8 cellular contexts compared by ENCODE assay signal in genomic region chr6:71288228-71289038, GRCh38. TPM values are rescaled to one million over a fixed set of nuclear protein-coding genes. Genes with fewer than 3 reads are reported as not detected.
DNase-seq lines count a peak whose midpoint lies in the region; ATAC-seq and TF ChIP-seq lines count a peak whose summit lies in the region.

TSS of gene OGFRL1 (plus strand) at chr6:71288811. CDS start at chr6:71288937, 126 bp downstream.

- no peaks in the 10 kb centered on the region for H3K79me1 ChIP-seq in H9 (ENCODE audit: insufficient read depth, low read depth, low read length, poor library complexity, severe bottlenecking)

- peak within 1 kb of the TSS; percentile 32 for H2AFZ ChIP-seq in H9 (ENCODE audit: low read length)

- H3K36me3 Mint-ChIP-seq in H9 (ENCODE audit: insufficient read depth in 1 of 3, low read depth in 3 of 3), result no peaks in the 10 kb centered on the region

- H3K4me1 Mint-ChIP-seq in H9, result peaks cover 26% of the 10 kb centered on the region in 2 experiments

- no peak within 1 kb of the TSS for H4K91ac ChIP-seq in H9 (ENCODE audit: insufficient read length, low read depth, low read length)

- H2BK12ac ChIP-seq in H9 (ENCODE audit: insufficient read length, low read depth, low read length), result no peak within 1 kb of the TSS

- no peak within 1 kb of the TSS for H4K5ac ChIP-seq in H9 (ENCODE audit: insufficient read length, low read depth, low read length)

- no peak within 1 kb of the TSS for H3K56ac ChIP-seq in H9 (ENCODE audit: insufficient read length, low read depth, low read length)

- H3K27ac Mint-ChIP-seq in H9, result no peak within 1 kb of the TSS

- H3K36me3 ChIP-seq in MG63, result no peaks in the 10 kb centered on the region; the same call in 1 of the 2 replicates
- H3K36me3 ChIP-seq in SJCRH30, result no peaks in the 10 kb centered on the region
- no peaks in the 10 kb centered on the region for H3K36me3 ChIP-seq in gastroesophageal sphincter
- peaks cover 10% of the 10 kb centered on the region for H3K36me3 ChIP-seq in neutrophil

- TF ChIP-seq CTCF in H9 (conservative IDR thresholded peaks at IDR 0.05) (no peak), gastroesophageal sphincter (IDR thresholded peaks at IDR 0.05) (peak in 3 of 4 experiments; percentile 21 to 45 (median 45)), neutrophil (IDR thresholded peaks at IDR 0.05) (peak; percentile 70)

- H2BK120ac ChIP-seq in H9 (ENCODE audit: low read depth, low read length, poor library complexity, severe bottlenecking), result no peak within 1 kb of the TSS

- H3K27ac ChIP-seq in H9 (ENCODE audit: insufficient read length, low read depth, low read length) (no peak within 1 kb of the TSS), SJCRH30 (peak within 1 kb of the TSS; percentile 82), gastroesophageal sphincter (peak within 1 kb of the TSS; percentile 88 to 97 (median 92)), neutrophil (peak within 1 kb of the TSS; percentile 100)

- H2AK5ac ChIP-seq in H9 (ENCODE audit: insufficient read length, low read length), result no peak within 1 kb of the TSS

- no peak within 1 kb of the TSS for H2BK15ac ChIP-seq in H9 (ENCODE audit: low read depth, low read length)

- no peaks in the 10 kb centered on the region for H4K20me1 ChIP-seq in H9 (ENCODE audit: control insufficient read depth, insufficient read depth, insufficient read length)

- peak within 1 kb of the TSS; percentile 56 for H3K4me3 ChIP-seq in MG63
- peak within 1 kb of the TSS; percentile 65 for H3K4me3 ChIP-seq in SJCRH30
- H3K4me3 ChIP-seq in gastroesophageal sphincter, result peak within 1 kb of the TSS; percentile 76 to 80
- peak within 1 kb of the TSS; percentile 60 to 95 for H3K4me3 ChIP-seq in neutrophil (ENCODE audit: low read depth in 1 of 2, low read length in 1 of 2)

- H3K9me3 Mint-ChIP-seq in H9, result no peaks in the 10 kb centered on the region

- peak within 1 kb of the TSS; percentile 53 for H3K18ac ChIP-seq in H9 (ENCODE audit: insufficient read length, low read depth, low read length)

- DNase-seq in GM03348 (ENCODE audit: low spot score) (peak; percentile 97), H9 (peak; percentile 63), MG63 (peak; percentile 69), SJCRH30 (peak; percentile 92 to 93), superior temporal gyrus (ENCODE audit: extremely low spot score) (peak; percentile 56)
- DNase-seq in activated naive CD4-positive, alpha-beta T cell treated with Interleukin-2 at 50 U/mL for 16 hours, result peak; percentile 71

- no CpG with 5 or more reads among the region's 79 CpGs for WGBS in H9 (ENCODE audit: extremely low coverage, insufficient read length, low lambda C conversion rate)
- 0% methylated on average over 1 of the region's 79 CpGs; no CpG with 5 or more reads in 1 of the 2 donors for WGBS in gastroesophageal sphincter (ENCODE audit: low coverage in 1 of 2), 2 donors

- no peak for TF ChIP-seq EP300 in gastroesophageal sphincter (IDR thresholded peaks at IDR 0.05)

- H3K4ac ChIP-seq in H9 (ENCODE audit: low read depth, low read length), result no peak within 1 kb of the TSS

- H3K27me3 Mint-ChIP-seq in H9 (ENCODE audit: low read depth), result peaks cover 9% of the 10 kb centered on the region

- H3K79me2 ChIP-seq in H9 (ENCODE audit: insufficient read depth, low read length), result peaks cover 5% of the 10 kb centered on the region; the same call in 1 of the 2 replicates

- H2BK5ac ChIP-seq in H9 (ENCODE audit: insufficient read length, low read length), result no peak within 1 kb of the TSS

- peak; percentile 96 for ATAC-seq in gastroesophageal sphincter

- H3K27me3 ChIP-seq in H9 (ENCODE audit: insufficient read depth, low read length) (no peaks in the 10 kb centered on the region; the same call in 1 of the 2 replicates), MG63 (no peaks in the 10 kb centered on the region), SJCRH30 (no peaks in the 10 kb centered on the region), gastroesophageal sphincter (no peaks in the 10 kb centered on the region), neutrophil (no peaks in the 10 kb centered on the region)

- H3K9me3 ChIP-seq in H9 (ENCODE audit: control insufficient read depth, low read depth, low read length), result no peaks in the 10 kb centered on the region
- H3K9me3 ChIP-seq in MG63, result no peaks in the 10 kb centered on the region
- no peaks in the 10 kb centered on the region for H3K9me3 ChIP-seq in SJCRH30 (replicated peaks)
- no peaks in the 10 kb centered on the region for H3K9me3 ChIP-seq in gastroesophageal sphincter
- no peaks in the 10 kb centered on the region for H3K9me3 ChIP-seq in neutrophil

- peak within 1 kb of the TSS; percentile 26; the same call in 1 of the 2 replicates for H3K14ac ChIP-seq in H9 (ENCODE audit: insufficient read depth, low read length)

- H3K9ac ChIP-seq in H9 (ENCODE audit: extremely low read depth, insufficient read length, low read length), result peak within 1 kb of the TSS; percentile 68

- no peak within 1 kb of the TSS for H3T11ph ChIP-seq in H9 (ENCODE audit: low read length)

- H3K4me1 ChIP-seq in H9 (ENCODE audit: insufficient read depth, low read length), result peaks cover 3% of the 10 kb centered on the region; the same call in 1 of the 2 replicates
- peaks cover 10% of the 10 kb centered on the region; the same call in 1 of the 2 replicates for H3K4me1 ChIP-seq in SJCRH30
- peaks cover 5 to 71% (median 7%) of the 10 kb centered on the region in 3 donors for H3K4me1 ChIP-seq in gastroesophageal sphincter
- H3K4me1 ChIP-seq in neutrophil (ENCODE audit: control insufficient read depth in 1 of 2, insufficient read depth in 1 of 2, low read depth in 1 of 2, low read length in 1 of 2), result peaks cover 53 to 58% of the 10 kb centered on the region in 2 experiments

- no peak within 1 kb of the TSS for H2BK20ac ChIP-seq in H9 (ENCODE audit: low read depth, low read length, poor library complexity, severe bottlenecking)

- H3K23me2 ChIP-seq in H9 (ENCODE audit: insufficient read length, low read depth, low read length, poor library complexity, severe bottlenecking), result peaks cover 9% of the 10 kb centered on the region

- peak; percentile 77 to 96 for TF ChIP-seq POLR2A in gastroesophageal sphincter (IDR thresholded peaks at IDR 0.05)

- H3K4me2 ChIP-seq in H9 (ENCODE audit: insufficient read depth, insufficient read length, low read length), result peak within 1 kb of the TSS; percentile 84

- peak within 1 kb of the TSS; percentile 65 to 84 for H3K4me3 Mint-ChIP-seq in H9

- no peak within 1 kb of the TSS for H3K23ac ChIP-seq in H9 (ENCODE audit: insufficient read length, low read depth, low read length)

- H4K8ac ChIP-seq in H9 (replicated peaks; ENCODE audit: insufficient read length, low read depth, low read length), result no peak within 1 kb of the TSS

RNA-seq across cellular contexts. Expression of gene OGFRL1, which starts in this region (rescaled TPM):
- total RNA-seq in H9 (2021), result 2.8 and 2.9 TPM in 2 replicates
- total RNA-seq in MG63 (2014; rRNA removed; shearing (Covaris generic); ENCODE audit: low replicate concordance), result 3.5 and 5.8 TPM in 2 replicates
- total RNA-seq in SJCRH30 (2014; rRNA removed; shearing (Covaris generic)), result 14.3 and 18.6 TPM in 2 replicates
- 10 to 100 TPM; 29.0 to 52.3 (median 46.5) TPM for total RNA-seq in gastroesophageal sphincter
